Comparison of ENCODE assay signal across 1 cellular context in genomic region chr14:93997933-93998870, GRCh38.
A peak's percentile ranks its signal among the peaks of the same experiment; 100 is the strongest.
TF ChIP-seq lines count a peak whose summit lies in the region.

No MANE protein-coding gene starts in this region.

TF ChIP-seq in HepG2, 621 proteins besides CTCF, POLR2A, EP300 and RAD21:
- TF ChIP-seq ZNF441 (CRISPR knock-in tag; IDR thresholded peaks at IDR 0.05; ENCODE audit: borderline replicate concordance): no peak
- TF ChIP-seq ZXDC (CRISPR knock-in tag; IDR thresholded peaks at IDR 0.05): no peak
- no peak for TF ChIP-seq ETV6 (CRISPR knock-in tag; conservative IDR thresholded peaks at IDR 0.05)
- TF ChIP-seq KAT2B (IDR thresholded peaks at IDR 0.05; ENCODE audit: borderline replicate concordance, low read depth, low read length): no peak
- TF ChIP-seq BORCS8-MEF2B (CRISPR knock-in tag; IDR thresholded peaks at IDR 0.05): no peak
- TF ChIP-seq ZNF777 (CRISPR knock-in tag; IDR thresholded peaks at IDR 0.05): 0 out of 2 replicates have a peak, but pooled peaks have one; percentile 20
- peak; percentile 62; the same call in 1 of the 2 replicates for TF ChIP-seq TFAP4 (IDR thresholded peaks at IDR 0.05; ENCODE audit: borderline replicate concordance, low read depth)
- TF ChIP-seq ZSCAN29 (CRISPR knock-in tag; conservative IDR thresholded peaks at IDR 0.05): no peak
- peak; percentile 68 for TF ChIP-seq MAFF (IDR thresholded peaks at IDR 0.05; ENCODE audit: low read depth, low read length)
- TF ChIP-seq MAFK (conservative IDR thresholded peaks at IDR 0.05 in 1 of 2, IDR thresholded peaks at IDR 0.05 in 1 of 2; ENCODE audit: low read length in 2 of 2): peak; percentile 63 to 66
- TF ChIP-seq ZNF747 (CRISPR knock-in tag; IDR thresholded peaks at IDR 0.05; ENCODE audit: borderline replicate concordance): no peak
- no peak for TF ChIP-seq HIVEP1 (CRISPR knock-in tag; IDR thresholded peaks at IDR 0.05)
- TF ChIP-seq HMGXB3 (CRISPR knock-in tag; IDR thresholded peaks at IDR 0.05; ENCODE audit: borderline replicate concordance): no peak
TF ChIP-seq in HepG2: peak in this region for 4.
